14 cellular contexts compared by ENCODE assay signal in genomic region chr3:45962033-45962432, GRCh38. TPM values are rescaled to one million over a fixed set of nuclear protein-coding genes. Genes with fewer than 3 reads are reported as not detected.
DNase-seq lines count a peak whose midpoint lies in the region; ATAC-seq lines count a peak whose summit lies in the region.
"Had no signal": no experiment of that assay in that cellular context is flagged by ENCODE, and none has a peak within 500 bp of the region (broad histone marks: within the 10 kb centered on the region; RNA-seq: fewer than 3 reads in every experiment).

No MANE protein-coding gene starts in this region.

- no peak overlapping the region for H4K8ac ChIP-seq in trophoblast cell (ENCODE audit: low read depth, low read length)

- H3K18ac ChIP-seq in trophoblast cell (ENCODE audit: low read length), result no peak overlapping the region

- no peak overlapping the region for H2AFZ ChIP-seq in trophoblast cell (ENCODE audit: insufficient read depth, low read length, poor library complexity)

- H3K27me3 ChIP-seq in trophoblast cell (ENCODE audit: insufficient read depth, low read length), result no peaks in the 10 kb centered on the region

- H3K4ac ChIP-seq in trophoblast cell (ENCODE audit: low read depth, low read length), result no peak overlapping the region

- peaks cover 28 to 44% of the 10 kb centered on the region in 2 donors for H3K36me3 Mint-ChIP-seq in activated T-cell treated with anti-CD3 and anti-CD28 coated beads, Interleukin-2, amount 50 U/mL, for 72 hours (ENCODE audit: insufficient read depth in 2 of 2)

- H3K27me3 Mint-ChIP-seq in activated T-cell treated with anti-CD3 and anti-CD28 coated beads, Interleukin-2, amount 50 U/mL, for 72 hours (ENCODE audit: low read depth), result no peaks in the 10 kb centered on the region

- H3K4me3 ChIP-seq in trophoblast cell (ENCODE audit: low read depth, low read length), result no peak overlapping the region
- H3K4me3 ChIP-seq: HAP-1, lower lobe of right lung had no signal

- peaks cover under 1% of the 10 kb centered on the region for H3K79me1 ChIP-seq in trophoblast cell (ENCODE audit: low read length)

- H3K79me2 ChIP-seq in trophoblast cell (ENCODE audit: control insufficient read depth, insufficient read depth, low read length, poor library complexity), result no peaks in the 10 kb centered on the region

- peak; percentile 54 to 56 for ATAC-seq in activated T-cell treated with anti-CD3 and anti-CD28 coated beads, Interleukin-2, amount 50 U/mL, for 72 hours (replicated peaks in 1 of 2)
- ATAC-seq in GM19351 (IDR thresholded peaks at IDR 0.05; ENCODE audit: unreplicated experiment) (peak; percentile 69), HG03159 (IDR thresholded peaks at IDR 0.05; ENCODE audit: unreplicated experiment) (peak; percentile 59)
- ATAC-seq: lower lobe of right lung had no signal

- no peak overlapping the region for H2BK12ac ChIP-seq in trophoblast cell (ENCODE audit: low read length)

- H3K4me3 Mint-ChIP-seq in activated T-cell treated with anti-CD3 and anti-CD28 coated beads, Interleukin-2, amount 50 U/mL, for 72 hours, result peak overlapping the region; percentile 16 to 62

- peaks cover 0 to 5% of the 10 kb centered on the region in 2 experiments for H3K4me1 ChIP-seq in trophoblast cell (ENCODE audit: control insufficient read depth in 1 of 2, insufficient read depth in 2 of 2, low read length in 2 of 2)
- H3K4me1 ChIP-seq: HAP-1 had no signal

- H3K9ac ChIP-seq in trophoblast cell (ENCODE audit: low read length), result no peak overlapping the region

- H2AK5ac ChIP-seq in trophoblast cell (ENCODE audit: low read length), result no peak overlapping the region

- H3K9me3 ChIP-seq in trophoblast cell (ENCODE audit: insufficient read depth, low read depth, low read length), result peaks cover 1% of the 10 kb centered on the region
- H3K9me3 ChIP-seq: HAP-1, lower lobe of right lung had no signal

- no peak overlapping the region for H3K27ac Mint-ChIP-seq in activated T-cell treated with anti-CD3 and anti-CD28 coated beads, Interleukin-2, amount 50 U/mL, for 72 hours

- no peak overlapping the region for H3K27ac ChIP-seq in trophoblast cell (ENCODE audit: low read depth, low read length)

- WGBS in trophoblast cell (ENCODE audit: extremely low coverage, insufficient coverage, insufficient read length), result no CpG with 5 or more reads among the region's 5 CpGs

- no peak overlapping the region for H4K12ac ChIP-seq in trophoblast cell (ENCODE audit: low read depth, low read length)

- no peak overlapping the region for H2BK5ac ChIP-seq in trophoblast cell (ENCODE audit: low read depth, low read length, poor library complexity)

- no peak overlapping the region for H3K23ac ChIP-seq in trophoblast cell (ENCODE audit: low read length)

- peaks cover 81% of the 10 kb centered on the region for H3K4me1 Mint-ChIP-seq in activated T-cell treated with anti-CD3 and anti-CD28 coated beads, Interleukin-2, amount 50 U/mL, for 72 hours (ENCODE audit: low read depth)

- no peak overlapping the region for H4K91ac ChIP-seq in trophoblast cell (ENCODE audit: low read depth, low read length)

- H3K36me3 ChIP-seq in trophoblast cell (ENCODE audit: control insufficient read depth in 1 of 2, insufficient read depth in 2 of 2, low read length in 2 of 2), result peaks cover 51 to 63% of the 10 kb centered on the region in 2 experiments

- no peak overlapping the region for H3K14ac ChIP-seq in trophoblast cell (ENCODE audit: low read length)

- DNase-seq in activated T-cell treated with anti-CD3 and anti-CD28 coated beads, Interleukin-2, amount 50 U/mL, for 72 hours, result peak; percentile 64 to 70
- DNase-seq in activated T-cell treated with anti-CD3 and anti-CD28 coated beads, Interleukin-2, amount 50 U/mL, for 1 hour, result no peak
- DNase-seq in trophoblast cell, result peak; percentile 63 to 67
- no peak for DNase-seq in MV-4-11 (lab: John Stamatoyannopoulos, UW)
- no peak for DNase-seq in SKM-1 treated with dmso at 0.1 percent for 144 hours (lab: John Stamatoyannopoulos, UW; ENCODE audit: unreplicated experiment)
- no peak for DNase-seq in OCI-M2 (lab: John Stamatoyannopoulos, UW; ENCODE audit: unreplicated experiment)
- DNase-seq: Kasumi-1; lower lobe of right lung; NCI-H2081 treated with DMSO at 0.1 percent for 48 hours; stimulated activated CD8-positive, alpha-beta memory T cell treated with anti-CD3 and anti-CD28 coated beads, Interleukin-4, amount 100 ng/mL, for 48 hours had no signal

- H2BK120ac ChIP-seq in trophoblast cell (ENCODE audit: insufficient read depth, low read length, poor library complexity), result no peak overlapping the region

- peaks cover 0 to 2% of the 10 kb centered on the region in 2 donors for H3K9me3 Mint-ChIP-seq in activated T-cell treated with anti-CD3 and anti-CD28 coated beads, Interleukin-2, amount 50 U/mL, for 72 hours

- H3K4me2 ChIP-seq in trophoblast cell (ENCODE audit: low read length), result no peak overlapping the region

RNA-seq across cellular contexts. Expression of gene CXCR6, which starts 18.8 kb away (rescaled TPM):
- total RNA-seq in activated T-cell treated with anti-CD3 and anti-CD28 coated beads, Interleukin-2, amount 50 U/mL, for 72 hours, result 10 to 100 TPM in 1 of 2 donors, 1 to 10 TPM in 1; 2.0 to 13.1 TPM
- polyA plus RNA-seq in trophoblast cell (2013), result 7.7 and 8.8 TPM in 2 replicates
- total RNA-seq: Daoy had no signal

RNA-seq across cellular contexts. Expression of gene FYCO1, which starts 33.6 kb away (rescaled TPM):
- total RNA-seq in activated T-cell treated with anti-CD3 and anti-CD28 coated beads, Interleukin-2, amount 50 U/mL, for 72 hours, result 10 to 100 TPM; 17.6 to 25.1 TPM
- 8.1 and 8.2 TPM in 2 replicates for polyA plus RNA-seq in trophoblast cell (2013)

Comparison
In these comparisons a context has a peak if more than half of its experiments do, and no peak if none do; other contexts are left out.
1. DNase-seq: peak in activated T-cell treated with anti-CD3 and anti-CD28 coated beads, Interleukin-2, amount 50 U/mL, for 72 hours (2 of 2) and trophoblast cell (2 of 2); none in activated T-cell treated with anti-CD3 and anti-CD28 coated beads, Interleukin-2, amount 50 U/mL, for 1 hour (single experiment), MV-4-11 (single experiment), SKM-1 treated with dmso at 0.1 percent for 144 hours (single experiment) and OCI-M2 (single experiment).
2. Peak in every context shown above with its lines, with median percentiles within 50 percentile points of each other: ATAC-seq.